1 cellular context compared by ENCODE assay signal in genomic region chr12:56189336-56189917, GRCh38.
TF ChIP-seq lines count a peak whose summit lies in the region.

SMARCC2 (minus strand) TSS chr12:56189483; CDS start chr12:56189461, 22 bp downstream.

TF ChIP-seq in HepG2, 621 proteins besides CTCF, POLR2A, EP300 and RAD21 (continued from another document and continues in another):
- TF ChIP-seq REL (CRISPR knock-in tag; conservative IDR thresholded peaks at IDR 0.05) (no peak), FOXK1 (CRISPR knock-in tag; IDR thresholded peaks at IDR 0.05; ENCODE audit: borderline replicate concordance, low read depth) (0 out of 2 replicates have a peak, but pooled peaks have one; percentile 12), ESRRA (CRISPR knock-in tag; IDR thresholded peaks at IDR 0.05; ENCODE audit: low read depth) (no peak), ZNF34 (CRISPR knock-in tag; IDR thresholded peaks at IDR 0.05; ENCODE audit: borderline replicate concordance) (no peak), ZNF615 (CRISPR knock-in tag; IDR thresholded peaks at IDR 0.05; ENCODE audit: borderline replicate concordance) (no peak), ZNF747 (CRISPR knock-in tag; IDR thresholded peaks at IDR 0.05; ENCODE audit: borderline replicate concordance) (no peak), ZNF800 (CRISPR knock-in tag; IDR thresholded peaks at IDR 0.05) (no peak), ZBTB44 (CRISPR knock-in tag; IDR thresholded peaks at IDR 0.05) (no peak), NCOA1 (CRISPR knock-in tag; IDR thresholded peaks at IDR 0.05) (no peak), MATR3 (CRISPR knock-in tag; IDR thresholded peaks at IDR 0.05) (no peak), HDAC2 (CRISPR knock-in tag; IDR thresholded peaks at IDR 0.05) (peak; percentile 34; the same call in 1 of the 2 replicates), POLR2AphosphoS2 (IDR thresholded peaks at IDR 0.05; ENCODE audit: low read depth, low read length) (no peak), RNF219 (CRISPR knock-in tag; IDR thresholded peaks at IDR 0.05) (no peak), WIZ (CRISPR knock-in tag; IDR thresholded peaks at IDR 0.05) (no peak), AFF4 (CRISPR knock-in tag; IDR thresholded peaks at IDR 0.05) (no peak), MLLT10 (CRISPR knock-in tag; IDR thresholded peaks at IDR 0.05) (no peak), BCL3 (CRISPR knock-in tag; IDR thresholded peaks at IDR 0.05) (no peak), ZBTB33 (CRISPR knock-in tag; IDR thresholded peaks at IDR 0.05) (peak; percentile 25; the same call in 1 of the 2 replicates), TSC22D2 (CRISPR knock-in tag; IDR thresholded peaks at IDR 0.05; ENCODE audit: borderline replicate concordance) (no peak), CHD2 (IDR thresholded peaks at IDR 0.05; ENCODE audit: low read depth, low read length) (no peak), SAFB2 (CRISPR knock-in tag; IDR thresholded peaks at IDR 0.05; ENCODE audit: borderline replicate concordance, low read depth) (no peak), ZNF558 (CRISPR knock-in tag; IDR thresholded peaks at IDR 0.05; ENCODE audit: borderline replicate concordance) (no peak), JARID2 (CRISPR knock-in tag; IDR thresholded peaks at IDR 0.05; ENCODE audit: insufficient replicate concordance) (no peak), SMARCE1 (IDR thresholded peaks at IDR 0.05; ENCODE audit: borderline replicate concordance) (no peak), ZSCAN31 (CRISPR knock-in tag; IDR thresholded peaks at IDR 0.05; ENCODE audit: low read depth) (peak; percentile 19; the same call in 1 of the 2 replicates), ZSCAN25 (CRISPR knock-in tag; IDR thresholded peaks at IDR 0.05) (no peak), NBN (conservative IDR thresholded peaks at IDR 0.05) (no peak), ZNF264 (CRISPR knock-in tag; IDR thresholded peaks at IDR 0.05) (no peak; the same call in 1 of the 2 replicates), ETS1 (CRISPR knock-in tag; IDR thresholded peaks at IDR 0.05) (no peak), NFE2 (CRISPR knock-in tag; IDR thresholded peaks at IDR 0.05) (no peak), ATF4 (CRISPR knock-in tag; IDR thresholded peaks at IDR 0.05) (no peak), MYNN (CRISPR knock-in tag; IDR thresholded peaks at IDR 0.05; ENCODE audit: low read depth) (no peak), ZNF367 (CRISPR knock-in tag; IDR thresholded peaks at IDR 0.05; ENCODE audit: borderline replicate concordance) (no peak), NR2C2 (CRISPR knock-in tag; IDR thresholded peaks at IDR 0.05; ENCODE audit: borderline replicate concordance) (no peak), NRL (CRISPR knock-in tag; IDR thresholded peaks at IDR 0.05; ENCODE audit: borderline replicate concordance) (0 out of 2 replicates have a peak, but pooled peaks have one; percentile 28), PREB (CRISPR knock-in tag; IDR thresholded peaks at IDR 0.05) (no peak), STAT5B (CRISPR knock-in tag; IDR thresholded peaks at IDR 0.05) (no peak), FLYWCH1 (CRISPR knock-in tag; IDR thresholded peaks at IDR 0.05) (no peak), PAWR (CRISPR knock-in tag; IDR thresholded peaks at IDR 0.05; ENCODE audit: borderline replicate concordance) (no peak), ZNF124 (CRISPR knock-in tag; IDR thresholded peaks at IDR 0.05) (no peak; the same call in 1 of the 2 replicates)
